In genomic region chr2:28662044-28662443, GRCh38 we compare ENCODE assay signal across 12 cellular contexts.
A peak's percentile ranks its signal among the peaks of the same experiment; 100 is the strongest.
DNase-seq lines count a peak whose midpoint lies in the region; ATAC-seq and TF ChIP-seq lines count a peak whose summit lies in the region.
"Had no signal": no experiment of that assay in that cellular context is flagged by ENCODE, and none has a peak within 500 bp of the region (broad histone marks: within the 10 kb centered on the region; RNA-seq: fewer than 3 reads in every experiment).

No MANE protein-coding gene starts in this region.

- H3K4me2 ChIP-seq in skeletal muscle satellite cell (ENCODE audit: low read length), result peak overlapping the region; percentile 29
- H3K4me2 ChIP-seq: BLaER1 treated with 17β-estradiol and CSF1 and Interleukin-3, amounts not matched to agents 10 nM and 100 nM had no signal

- intact Hi-C loops in lower leg skin (cut with DNase I; ENCODE audit: low total_unique reads), result no loop called here
- intact Hi-C loops in posterior cingulate gyrus (cut with DNase I), result no loop called here

- WGBS in lower leg skin, 2 donors, result 39 to 47% methylated on average over 1 of the region's 1 CpG

- TF ChIP-seq POLR2A in lower leg skin (IDR thresholded peaks at IDR 0.05), result no peak

- DNase-seq in EL (peak; percentile 48), adipocyte (ENCODE audit: low read depth) (peak; percentile 14), right atrium auricular region (ENCODE audit: low spot score) (no peak), lower leg skin (ENCODE audit: low spot score in 2 of 2) (no peak), posterior cingulate gyrus (no peak)
- DNase-seq: activated CD4-positive, alpha-beta T cell treated with anti-CD3 and anti-CD28 coated beads for 36 hours; cortex of kidney; stimulated activated naive CD4-positive, alpha-beta T cell had no signal

- ATAC-seq in GM19023 (IDR thresholded peaks at IDR 0.05; ENCODE audit: unreplicated experiment) (no peak), GM18519 (IDR thresholded peaks at IDR 0.05; ENCODE audit: low FRiP score, unreplicated experiment) (no peak)
- ATAC-seq: activated CD4-positive, alpha-beta T cell treated with anti-CD3 and anti-CD28 coated beads for 36 hours had no signal

- H3K9me3 ChIP-seq in adipocyte (ENCODE audit: control insufficient read depth, low read length) (no peaks in the 10 kb centered on the region), right atrium auricular region (no peaks in the 10 kb centered on the region), skeletal muscle satellite cell (replicated peaks; ENCODE audit: low read length) (no peaks in the 10 kb centered on the region)
- H3K9me3 ChIP-seq: BLaER1 treated with 17β-estradiol and CSF1 and Interleukin-3, amounts not matched to agents 10 nM and 100 nM had no signal

- no peaks in the 10 kb centered on the region for H3K27me3 ChIP-seq in adipocyte (replicated peaks; ENCODE audit: control insufficient read depth, insufficient read depth, low read length)
- no peaks in the 10 kb centered on the region for H3K27me3 ChIP-seq in right atrium auricular region
- no peaks in the 10 kb centered on the region for H3K27me3 ChIP-seq in skeletal muscle satellite cell (ENCODE audit: control insufficient read depth, insufficient read depth, low read length)
- H3K27me3 ChIP-seq: BLaER1 treated with 17β-estradiol and CSF1 and Interleukin-3, amounts not matched to agents 10 nM and 100 nM had no signal

- peak overlapping the region; percentile 75 for H3K27ac ChIP-seq in right atrium auricular region
- H3K27ac ChIP-seq: BLaER1 treated with 17β-estradiol and CSF1 and Interleukin-3, amounts not matched to agents 10 nM and 100 nM had no signal

- peaks cover 58% of the 10 kb centered on the region for H3K4me1 ChIP-seq in adipocyte (ENCODE audit: control insufficient read depth, insufficient read depth, low read length)
- H3K4me1 ChIP-seq in right atrium auricular region, result peaks cover 0 to 64% of the 10 kb centered on the region in 2 donors
- H3K4me1 ChIP-seq in skeletal muscle satellite cell (ENCODE audit: control insufficient read depth, insufficient read depth, low read length), result peaks cover 61% of the 10 kb centered on the region

- no peak overlapping the region for H3K9ac ChIP-seq in adipocyte (ENCODE audit: low read length)
- peak overlapping the region; percentile 18 for H3K9ac ChIP-seq in skeletal muscle satellite cell (ENCODE audit: low read depth, low read length)
- H3K9ac ChIP-seq: BLaER1 treated with 17β-estradiol and CSF1 and Interleukin-3, amounts not matched to agents 10 nM and 100 nM had no signal

- no peak overlapping the region for H3K4me3 ChIP-seq in adipocyte (ENCODE audit: low read length)
- H3K4me3 ChIP-seq in right atrium auricular region, result no peak overlapping the region
- peak overlapping the region; percentile 8 for H3K4me3 ChIP-seq in skeletal muscle satellite cell (ENCODE audit: low read length)
- H3K4me3 ChIP-seq in lower leg skin (ENCODE audit: low read depth, poor library complexity, severe bottlenecking), result no peak overlapping the region
- H3K4me3 ChIP-seq: BLaER1 treated with 17β-estradiol and CSF1 and Interleukin-3, amounts not matched to agents 10 nM and 100 nM had no signal

- H3K36me3 ChIP-seq in adipocyte (ENCODE audit: control insufficient read depth, insufficient read depth, low read length, severe bottlenecking) (no peaks in the 10 kb centered on the region), right atrium auricular region (no peaks in the 10 kb centered on the region), skeletal muscle satellite cell (ENCODE audit: insufficient read depth, low read length) (no peaks in the 10 kb centered on the region)
- H3K36me3 ChIP-seq: BLaER1 treated with 17β-estradiol and CSF1 and Interleukin-3, amounts not matched to agents 10 nM and 100 nM had no signal

- TF ChIP-seq CTCF in right atrium auricular region (IDR thresholded peaks at IDR 0.05) (no peak), lower leg skin (IDR thresholded peaks at IDR 0.05) (no peak)

Comparison
In these comparisons a context has a peak if more than half of its experiments do, and no peak if none do; other contexts are left out.
1. DNase-seq: peak in EL (single experiment) and adipocyte (single experiment); none in right atrium auricular region (single experiment), lower leg skin (0 of 2) and posterior cingulate gyrus (0 of 10).